Comparison of ENCODE assay signal across 2 cellular contexts in the genomic region with DNA sequence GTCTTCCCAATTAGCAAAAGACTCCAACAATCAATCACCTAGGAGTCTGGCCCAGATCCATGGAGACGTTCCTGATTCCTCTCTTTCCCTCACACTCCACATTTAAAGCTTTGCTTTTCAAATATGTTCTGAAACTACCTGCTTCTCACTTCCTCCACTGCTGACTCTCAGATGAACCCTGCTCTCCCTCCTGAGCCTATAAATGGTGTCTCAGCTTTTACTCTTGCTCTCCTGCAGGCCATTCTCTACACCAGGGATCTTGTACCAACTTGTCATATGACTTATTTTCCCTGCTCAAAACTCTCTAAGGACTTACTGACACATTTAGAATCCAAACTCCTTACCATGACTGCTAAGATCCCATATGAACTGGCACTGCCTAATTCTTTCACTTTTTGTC.
TF ChIP-seq lines count a peak whose summit lies in the region.

No MANE protein-coding gene starts in this region.

TF ChIP-seq in SK-N-SH, 30 proteins besides CTCF, POLR2A, EP300 and RAD21 (continued from another document):
- no peak for TF ChIP-seq TEAD4 (IDR thresholded peaks at IDR 0.05; ENCODE audit: borderline replicate concordance, insufficient read depth)
- TF ChIP-seq, protein P1, sequence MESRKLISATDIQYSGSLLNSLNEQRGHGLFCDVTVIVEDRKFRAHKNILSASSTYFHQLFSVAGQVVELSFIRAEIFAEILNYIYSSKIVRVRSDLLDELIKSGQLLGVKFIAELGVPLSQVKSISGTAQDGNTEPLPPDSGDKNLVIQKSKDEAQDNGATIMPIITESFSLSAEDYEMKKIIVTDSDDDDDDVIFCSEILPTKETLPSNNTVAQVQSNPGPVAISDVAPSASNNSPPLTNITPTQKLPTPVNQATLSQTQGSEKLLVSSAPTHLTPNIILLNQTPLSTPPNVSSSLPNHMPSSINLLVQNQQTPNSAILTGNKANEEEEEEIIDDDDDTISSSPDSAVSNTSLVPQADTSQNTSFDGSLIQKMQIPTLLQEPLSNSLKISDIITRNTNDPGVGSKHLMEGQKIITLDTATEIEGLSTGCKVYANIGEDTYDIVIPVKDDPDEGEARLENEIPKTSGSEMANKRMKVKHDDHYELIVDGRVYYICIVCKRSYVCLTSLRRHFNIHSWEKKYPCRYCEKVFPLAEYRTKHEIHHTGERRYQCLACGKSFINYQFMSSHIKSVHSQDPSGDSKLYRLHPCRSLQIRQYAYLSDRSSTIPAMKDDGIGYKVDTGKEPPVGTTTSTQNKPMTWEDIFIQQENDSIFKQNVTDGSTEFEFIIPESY (IDR thresholded peaks at IDR 0.05; ENCODE audit: borderline replicate concordance, low read depth): no peak
- no peak for TF ChIP-seq RFX5 (IDR thresholded peaks at IDR 0.05; ENCODE audit: low read length)

TF ChIP-seq in SK-N-SH treated with all-trans-retinoic acid at 6 μM for 48 hours, 23 proteins besides CTCF, POLR2A, EP300 and RAD21 (continued from another document):
- no peak for TF ChIP-seq ARNTL (CRISPR knock-in tag; IDR thresholded peaks at IDR 0.05; ENCODE audit: borderline replicate concordance, low read depth)
- no peak for TF ChIP-seq ZFP30 (CRISPR knock-in tag; IDR thresholded peaks at IDR 0.05)
- no peak for TF ChIP-seq ZFP3 (CRISPR knock-in tag; IDR thresholded peaks at IDR 0.05)
- no peak for TF ChIP-seq OSR1 (CRISPR knock-in tag; IDR thresholded peaks at IDR 0.05)
- TF ChIP-seq PPARA (CRISPR knock-in tag; IDR thresholded peaks at IDR 0.05; ENCODE audit: borderline replicate concordance): no peak
- no peak for TF ChIP-seq TOX (CRISPR knock-in tag; IDR thresholded peaks at IDR 0.05; ENCODE audit: borderline replicate concordance)
- TF ChIP-seq ZNF565 (CRISPR knock-in tag; conservative IDR thresholded peaks at IDR 0.05; ENCODE audit: low read depth): no peak
- TF ChIP-seq, protein P2, sequence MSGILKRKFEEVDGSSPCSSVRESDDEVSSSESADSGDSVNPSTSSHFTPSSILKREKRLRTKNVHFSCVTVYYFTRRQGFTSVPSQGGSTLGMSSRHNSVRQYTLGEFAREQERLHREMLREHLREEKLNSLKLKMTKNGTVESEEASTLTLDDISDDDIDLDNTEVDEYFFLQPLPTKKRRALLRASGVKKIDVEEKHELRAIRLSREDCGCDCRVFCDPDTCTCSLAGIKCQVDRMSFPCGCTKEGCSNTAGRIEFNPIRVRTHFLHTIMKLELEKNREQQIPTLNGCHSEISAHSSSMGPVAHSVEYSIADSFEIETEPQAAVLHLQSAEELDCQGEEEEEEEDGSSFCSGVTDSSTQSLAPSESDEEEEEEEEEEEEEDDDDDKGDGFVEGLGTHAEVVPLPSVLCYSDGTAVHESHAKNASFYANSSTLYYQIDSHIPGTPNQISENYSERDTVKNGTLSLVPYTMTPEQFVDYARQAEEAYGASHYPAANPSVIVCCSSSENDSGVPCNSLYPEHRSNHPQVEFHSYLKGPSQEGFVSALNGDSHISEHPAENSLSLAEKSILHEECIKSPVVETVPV (CRISPR knock-in tag; IDR thresholded peaks at IDR 0.05): no peak
- TF ChIP-seq, protein P3, sequence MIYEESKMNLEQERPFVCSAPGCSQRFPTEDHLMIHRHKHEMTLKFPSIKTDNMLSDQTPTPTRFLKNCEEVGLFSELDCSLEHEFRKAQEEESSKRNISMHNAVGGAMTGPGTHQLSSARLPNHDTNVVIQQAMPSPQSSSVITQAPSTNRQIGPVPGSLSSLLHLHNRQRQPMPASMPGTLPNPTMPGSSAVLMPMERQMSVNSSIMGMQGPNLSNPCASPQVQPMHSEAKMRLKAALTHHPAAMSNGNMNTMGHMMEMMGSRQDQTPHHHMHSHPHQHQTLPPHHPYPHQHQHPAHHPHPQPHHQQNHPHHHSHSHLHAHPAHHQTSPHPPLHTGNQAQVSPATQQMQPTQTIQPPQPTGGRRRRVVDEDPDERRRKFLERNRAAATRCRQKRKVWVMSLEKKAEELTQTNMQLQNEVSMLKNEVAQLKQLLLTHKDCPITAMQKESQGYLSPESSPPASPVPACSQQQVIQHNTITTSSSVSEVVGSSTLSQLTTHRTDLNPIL (CRISPR knock-in tag; IDR thresholded peaks at IDR 0.05; ENCODE audit: low read depth): no peak
